ENCODE assay signal across 8 cellular contexts in the genomic region with DNA sequence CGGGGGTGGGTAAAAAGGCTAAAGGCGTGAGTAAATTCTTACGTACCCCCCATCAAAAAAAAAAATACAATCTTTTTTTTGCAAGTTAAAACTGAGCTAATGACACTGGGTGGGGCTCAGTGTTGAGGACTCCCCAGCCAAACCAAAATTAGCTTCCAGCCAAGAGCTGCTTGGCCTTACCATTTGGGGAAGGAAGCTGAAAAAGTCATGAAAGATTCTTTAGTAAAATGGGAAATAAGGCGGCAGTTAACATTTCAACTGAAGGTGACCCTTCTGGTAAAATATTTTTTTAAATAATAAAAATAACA. TPM values are rescaled to one million over a fixed set of nuclear protein-coding genes. Genes with fewer than 3 reads are reported as not detected.
DNase-seq lines count a peak whose midpoint lies in the region; ATAC-seq and TF ChIP-seq lines count a peak whose summit lies in the region.

No MANE protein-coding gene starts in this region.

- peaks cover 20% of the 10 kb centered on the region for H3K36me3 Mint-ChIP-seq in activated naive CD8-positive, alpha-beta T cell treated with anti-CD3 and anti-CD28 coated beads, Interleukin-2, amount 50 U/mL, for 24 hours (ENCODE audit: low read depth)

- no peak for TF ChIP-seq POLR2A in uterus (IDR thresholded peaks at IDR 0.05)

- no peaks in the 10 kb centered on the region for H3K9me3 Mint-ChIP-seq in activated naive CD8-positive, alpha-beta T cell treated with anti-CD3 and anti-CD28 coated beads, Interleukin-2, amount 50 U/mL, for 24 hours

- TF ChIP-seq CTCF in lung (IDR thresholded peaks at IDR 0.05; ENCODE audit: control extremely low read depth, extremely low read depth) = no peak
- TF ChIP-seq CTCF in uterus (IDR thresholded peaks at IDR 0.05) = no peak

- peak overlapping the region; percentile 87 for H3K27ac Mint-ChIP-seq in activated naive CD8-positive, alpha-beta T cell treated with anti-CD3 and anti-CD28 coated beads, Interleukin-2, amount 50 U/mL, for 24 hours

- H3K9me3 ChIP-seq in lung (ENCODE audit: control insufficient read depth in 2 of 2, insufficient read depth in 1 of 2, low read length in 1 of 2) (no peaks in the 10 kb centered on the region), uterus (no peaks in the 10 kb centered on the region)

- no peaks in the 10 kb centered on the region for H3K27me3 Mint-ChIP-seq in activated naive CD8-positive, alpha-beta T cell treated with anti-CD3 and anti-CD28 coated beads, Interleukin-2, amount 50 U/mL, for 24 hours

- ATAC-seq in Right ventricle myocardium inferior (peak; percentile 24), lung (ENCODE audit: insufficient read depth, low FRiP score) (no peak)
- no peak for ATAC-seq in activated naive CD8-positive, alpha-beta T cell treated with anti-CD3 and anti-CD28 coated beads, Interleukin-2, amount 50 U/mL, for 24 hours

- no peak overlapping the region for H3K4me3 ChIP-seq in lung
- no peak overlapping the region for H3K4me3 ChIP-seq in uterus

- intact Hi-C loops in Right ventricle myocardium inferior (cut with DNase I) = no loop called here
- intact Hi-C loops in cardiac septum (cut with DNase I) = loop anchor here (5.0 to 10.0 kb wide), 3 partner anchors 132 to 390 kb away; no protein-coding TSS in a partner anchor
- intact Hi-C loops in uterus (cut with DNase I; ENCODE audit: low total_unique reads) = no loop called here

- 14 to 19% methylated on average over 4 of the region's 4 CpGs for WGBS in lung, 2 donors

- H3K4me3 Mint-ChIP-seq in activated naive CD8-positive, alpha-beta T cell treated with anti-CD3 and anti-CD28 coated beads, Interleukin-2, amount 50 U/mL, for 24 hours = peak overlapping the region; percentile 68

- peaks cover 55 to 58% of the 10 kb centered on the region in 2 donors for H3K4me1 ChIP-seq in lung (ENCODE audit: control insufficient read depth in 2 of 2, insufficient read depth in 2 of 2, low read length in 2 of 2)
- H3K4me1 ChIP-seq in uterus = peaks cover 5 to 74% of the 10 kb centered on the region in 2 donors

- peaks cover 94% of the 10 kb centered on the region for H3K4me1 Mint-ChIP-seq in activated naive CD8-positive, alpha-beta T cell treated with anti-CD3 and anti-CD28 coated beads, Interleukin-2, amount 50 U/mL, for 24 hours

- no peak for DNase-seq in Right ventricle myocardium inferior (ENCODE audit: missing footprints)
- no peak for DNase-seq in cardiac septum (ENCODE audit: low spot score)
- no peak for DNase-seq in activated naive CD8-positive, alpha-beta T cell treated with anti-CD3 and anti-CD28 coated beads, Interleukin-2, amount 50 U/mL, for 24 hours
- DNase-seq in lung (ENCODE audit: low spot score) = no peak
- no peak for DNase-seq in uterus
- DNase-seq in ecto neural progenitor cell (ENCODE audit: low spot score) = no peak
- DNase-seq in foreskin melanocyte = no peak
- no peak for DNase-seq in middle frontal gyrus (ENCODE audit: extremely low spot score, low spot score)

- peak overlapping the region; percentile 0 to 89 for H3K27ac ChIP-seq in lung (ENCODE audit: low read depth in 1 of 2, low read length in 1 of 2)
- peak overlapping the region; percentile 91 to 99 for H3K27ac ChIP-seq in uterus

- H3K27me3 ChIP-seq in lung (ENCODE audit: control insufficient read depth, insufficient read depth) (no peaks in the 10 kb centered on the region), uterus (no peaks in the 10 kb centered on the region)

- H3K36me3 ChIP-seq in lung (ENCODE audit: control insufficient read depth in 2 of 2, insufficient read depth in 2 of 2, low read length in 2 of 2) (peaks cover 0 to 4% of the 10 kb centered on the region in 2 donors), uterus (no peaks in the 10 kb centered on the region)

RNA-seq across cellular contexts. Expression of a gene that starts 16.4 kb away (rescaled TPM):
- 12.0 TPM for total RNA-seq in Right ventricle myocardium inferior
- 42.4 TPM for total RNA-seq in cardiac septum
- 10 to 100 TPM; 39.1 to 58.8 TPM for total RNA-seq in lung
- polyA plus RNA-seq in lung = 10 to 100 TPM; 11.8 to 32.5 TPM
- 10 to 100 TPM; 22.4 to 48.4 (median 29.3) TPM for total RNA-seq in uterus
